ENCODE assay signal across 12 cellular contexts in genomic region chr1:98405581-98406059, GRCh38.
DNase-seq lines count a peak whose midpoint lies in the region; ATAC-seq and FAIRE-seq lines count a peak whose summit lies in the region.
"Had no signal": no experiment of that assay in that cellular context is flagged by ENCODE, and none has a peak within 500 bp of the region (broad histone marks: within the 10 kb centered on the region; RNA-seq: fewer than 3 reads in every experiment).

No MANE protein-coding gene starts in this region.

- H2BK12ac ChIP-seq in trophoblast cell (ENCODE audit: low read length): no peak overlapping the region

- no peaks in the 10 kb centered on the region for H3K79me1 ChIP-seq in trophoblast cell (ENCODE audit: low read length)

- no peak overlapping the region for H4K12ac ChIP-seq in trophoblast cell (ENCODE audit: low read depth, low read length)

- no peak overlapping the region for H3K9ac ChIP-seq in trophoblast cell (ENCODE audit: low read length)

- no peak overlapping the region for H2AK5ac ChIP-seq in trophoblast cell (ENCODE audit: low read length)

- in situ Hi-C loops in SK-MEL-5 (cut with HindIII; ENCODE audit: low pct_unique_long_range_greater_than_20kb, low sequenced_read_pairs): no loop called here

- H3K4me1 Mint-ChIP-seq in activated CD8-positive, alpha-beta memory T cell treated with anti-CD3 and anti-CD28 coated beads, Interleukin-2, amount 10 ng/mL, durations not matched to agents 7 days and 5 days: peaks cover 51% of the 10 kb centered on the region

- CTCF ChIA-PET in activated CD8-positive, alpha-beta memory T cell treated with anti-CD3 and anti-CD28 coated beads, Interleukin-2, amount 10 ng/mL, durations not matched to agents 7 days and 5 days (lab: Charles Lee): no interaction called here

- H3K14ac ChIP-seq in trophoblast cell (ENCODE audit: low read length): no peak overlapping the region

- no peaks in the 10 kb centered on the region for H3K27me3 ChIP-seq in small intestine (ENCODE audit: control insufficient read depth in 2 of 2, insufficient read depth in 2 of 2, low read length in 2 of 2)
- H3K27me3 ChIP-seq in trophoblast cell (ENCODE audit: insufficient read depth, low read length): no peaks in the 10 kb centered on the region
- H3K27me3 ChIP-seq: thyroid gland had no signal

- no peak overlapping the region for H3K18ac ChIP-seq in trophoblast cell (ENCODE audit: low read length)

- no peak overlapping the region for H3K4ac ChIP-seq in trophoblast cell (ENCODE audit: low read depth, low read length)

- no peaks in the 10 kb centered on the region for H3K9me3 ChIP-seq in small intestine (ENCODE audit: control insufficient read depth, low read depth)
- H3K9me3 ChIP-seq in trophoblast cell (ENCODE audit: insufficient read depth, low read depth, low read length): no peaks in the 10 kb centered on the region
- H3K9me3 ChIP-seq: HAP-1, thyroid gland had no signal

- no peak overlapping the region for H3K23ac ChIP-seq in trophoblast cell (ENCODE audit: low read length)

- no peak overlapping the region for H4K91ac ChIP-seq in trophoblast cell (ENCODE audit: low read depth, low read length)

- no peak for DNase-seq in activated CD8-positive, alpha-beta memory T cell treated with anti-CD3 and anti-CD28 coated beads, Interleukin-2, amount 10 ng/mL, durations not matched to agents 7 days and 5 days
- DNase-seq in activated CD8-positive, alpha-beta memory T cell treated with anti-CD3 and anti-CD28 coated beads, Interleukin-2, amount 50 U/mL, for 48 hours: no peak
- DNase-seq in SK-MEL-5 (ENCODE audit: low read depth, low spot score) (peak; percentile 8), small intestine (peak; percentile 21), UCSD-AML1 (lab: John Stamatoyannopoulos, UW; ENCODE audit: unreplicated experiment) (no peak), trophoblast cell (no peak)
- DNase-seq: head of caudate nucleus, thyroid gland had no signal

- no peaks in the 10 kb centered on the region for H3K27me3 Mint-ChIP-seq in activated CD8-positive, alpha-beta memory T cell treated with anti-CD3 and anti-CD28 coated beads, Interleukin-2, amount 10 ng/mL, durations not matched to agents 7 days and 5 days

- peak overlapping the region; percentile 94 for H3K27ac Mint-ChIP-seq in activated CD8-positive, alpha-beta memory T cell treated with anti-CD3 and anti-CD28 coated beads, Interleukin-2, amount 10 ng/mL, durations not matched to agents 7 days and 5 days

- H3K4me3 ChIP-seq in small intestine (ENCODE audit: low read depth in 1 of 2, low read length in 2 of 2): no peak overlapping the region
- no peak overlapping the region for H3K4me3 ChIP-seq in trophoblast cell (ENCODE audit: low read depth, low read length)
- H3K4me3 ChIP-seq: HAP-1, thyroid gland had no signal

- ATAC-seq in activated CD8-positive, alpha-beta memory T cell treated with anti-CD3 and anti-CD28 coated beads, Interleukin-2, amount 10 ng/mL, durations not matched to agents 7 days and 5 days: peak; percentile 85
- peak; percentile 82 for ATAC-seq in HG02938 (IDR thresholded peaks at IDR 0.05; ENCODE audit: unreplicated experiment)
- no peak for ATAC-seq in HG03139 (IDR thresholded peaks at IDR 0.05; ENCODE audit: unreplicated experiment)

- no peak overlapping the region for H2BK5ac ChIP-seq in trophoblast cell (ENCODE audit: low read depth, low read length, poor library complexity)

- no peak overlapping the region for H4K8ac ChIP-seq in trophoblast cell (ENCODE audit: low read depth, low read length)

- no peak overlapping the region for H3K27ac ChIP-seq in small intestine (ENCODE audit: low read depth in 1 of 2, low read length in 1 of 2)
- no peak overlapping the region for H3K27ac ChIP-seq in trophoblast cell (ENCODE audit: low read depth, low read length)
- H3K27ac ChIP-seq: thyroid gland had no signal

- H3K4me1 ChIP-seq in small intestine (ENCODE audit: control insufficient read depth in 2 of 2, insufficient read depth in 1 of 2, low read depth in 1 of 2, low read length in 1 of 2) (no peaks in the 10 kb centered on the region), trophoblast cell (ENCODE audit: control insufficient read depth in 1 of 2, insufficient read depth in 2 of 2, low read length in 2 of 2) (no peaks in the 10 kb centered on the region)
- H3K4me1 ChIP-seq: HAP-1, thyroid gland had no signal

- FAIRE-seq in small intestine (lab: Jason Lieb, UNC): no peak
- FAIRE-seq: RCC 7860 had no signal

- no peaks in the 10 kb centered on the region for H3K9me3 Mint-ChIP-seq in activated CD8-positive, alpha-beta memory T cell treated with anti-CD3 and anti-CD28 coated beads, Interleukin-2, amount 10 ng/mL, durations not matched to agents 7 days and 5 days (ENCODE audit: low read depth)

- H3K36me3 ChIP-seq in small intestine (ENCODE audit: control insufficient read depth in 2 of 2, insufficient read depth in 2 of 2, low read length in 2 of 2) (no peaks in the 10 kb centered on the region), trophoblast cell (ENCODE audit: control insufficient read depth in 1 of 2, insufficient read depth in 2 of 2, low read length in 2 of 2) (no peaks in the 10 kb centered on the region)
- H3K36me3 ChIP-seq: HAP-1, thyroid gland had no signal

- no peaks in the 10 kb centered on the region for H3K79me2 ChIP-seq in trophoblast cell (ENCODE audit: control insufficient read depth, insufficient read depth, low read length, poor library complexity)

- no peak overlapping the region for H2BK120ac ChIP-seq in trophoblast cell (ENCODE audit: insufficient read depth, low read length, poor library complexity)

- peak overlapping the region; percentile 71 for H3K4me3 Mint-ChIP-seq in activated CD8-positive, alpha-beta memory T cell treated with anti-CD3 and anti-CD28 coated beads, Interleukin-2, amount 10 ng/mL, durations not matched to agents 7 days and 5 days

- 12 to 24% (median 19%) methylated on average over 3 of the region's 3 CpGs for WGBS in small intestine, 3 donors
- no CpG with 5 or more reads among the region's 3 CpGs for WGBS in trophoblast cell (ENCODE audit: extremely low coverage, insufficient coverage, insufficient read length)

- no peak overlapping the region for H3K4me2 ChIP-seq in trophoblast cell (ENCODE audit: low read length)

- peaks cover 13% of the 10 kb centered on the region for H3K36me3 Mint-ChIP-seq in activated CD8-positive, alpha-beta memory T cell treated with anti-CD3 and anti-CD28 coated beads, Interleukin-2, amount 10 ng/mL, durations not matched to agents 7 days and 5 days

- no peak overlapping the region for H2AFZ ChIP-seq in trophoblast cell (ENCODE audit: insufficient read depth, low read length, poor library complexity)

Comparison
In these comparisons a context has a peak if more than half of its experiments do, and no peak if none do; other contexts are left out.
1. DNase-seq: peak in SK-MEL-5 (single experiment) and small intestine (single experiment); none in activated CD8-positive, alpha-beta memory T cell treated with anti-CD3 and anti-CD28 coated beads, Interleukin-2, amount 10 ng/mL, durations not matched to agents 7 days and 5 days (single experiment), activated CD8-positive, alpha-beta memory T cell treated with anti-CD3 and anti-CD28 coated beads, Interleukin-2, amount 50 U/mL, for 48 hours (single experiment), UCSD-AML1 (single experiment) and trophoblast cell (0 of 2).